Comparison of ENCODE assay signal across 8 cellular contexts in genomic region chr1:26784023-26784871, GRCh38. TPM values are rescaled to one million over a fixed set of nuclear protein-coding genes. Genes with fewer than 3 reads are reported as not detected.
DNase-seq lines count a peak whose midpoint lies in the region; ATAC-seq and TF ChIP-seq lines count a peak whose summit lies in the region.

No MANE protein-coding gene starts in this region.

- intact Hi-C loops in activated CD8-positive, alpha-beta T cell treated with anti-CD3 and anti-CD28 coated beads for 36 hours (cut with micrococcal nuclease): no loop called here

- no peaks in the 10 kb centered on the region for H3K27me3 Mint-ChIP-seq in activated CD8-positive, alpha-beta T cell treated with anti-CD3 and anti-CD28 coated beads for 36 hours
- no peaks in the 10 kb centered on the region for H3K27me3 Mint-ChIP-seq in activated CD8-positive, alpha-beta T cell treated with anti-CD3 and anti-CD28 coated beads, Interleukin-2, amount 10 ng/mL, durations not matched to agents 7 days and 5 days (ENCODE audit: low read depth)
- no peaks in the 10 kb centered on the region for H3K27me3 Mint-ChIP-seq in osteocyte (ENCODE audit: unreplicated experiment)

- no peak overlapping the region for H3K4me3 Mint-ChIP-seq in activated CD8-positive, alpha-beta T cell treated with anti-CD3 and anti-CD28 coated beads for 36 hours
- no peak overlapping the region for H3K4me3 Mint-ChIP-seq in activated CD8-positive, alpha-beta T cell treated with anti-CD3 and anti-CD28 coated beads, Interleukin-2, amount 10 ng/mL, durations not matched to agents 7 days and 5 days
- no peak overlapping the region for H3K4me3 Mint-ChIP-seq in osteocyte (ENCODE audit: unreplicated experiment)

- H3K27ac Mint-ChIP-seq in activated CD8-positive, alpha-beta T cell treated with anti-CD3 and anti-CD28 coated beads for 36 hours: peak overlapping the region; percentile 34
- no peak overlapping the region for H3K27ac Mint-ChIP-seq in activated CD8-positive, alpha-beta T cell treated with anti-CD3 and anti-CD28 coated beads, Interleukin-2, amount 10 ng/mL, durations not matched to agents 7 days and 5 days
- H3K27ac Mint-ChIP-seq in osteocyte (ENCODE audit: unreplicated experiment): peak overlapping the region; percentile 100

- H3K4me1 Mint-ChIP-seq in activated CD8-positive, alpha-beta T cell treated with anti-CD3 and anti-CD28 coated beads for 36 hours (ENCODE audit: low read depth): peaks cover 63% of the 10 kb centered on the region
- peaks cover 70% of the 10 kb centered on the region for H3K4me1 Mint-ChIP-seq in activated CD8-positive, alpha-beta T cell treated with anti-CD3 and anti-CD28 coated beads, Interleukin-2, amount 10 ng/mL, durations not matched to agents 7 days and 5 days (ENCODE audit: low read depth)
- peaks cover 70% of the 10 kb centered on the region for H3K4me1 Mint-ChIP-seq in osteocyte (ENCODE audit: unreplicated experiment)

- no peak overlapping the region for H3K4me3 ChIP-seq in SJSA1
- no peak overlapping the region for H3K4me3 ChIP-seq in fibroblast of the aortic adventitia (ENCODE audit: low read depth, low read length)

- ATAC-seq in activated CD8-positive, alpha-beta T cell treated with anti-CD3 and anti-CD28 coated beads for 36 hours: no peak
- no peak for ATAC-seq in activated CD8-positive, alpha-beta T cell treated with anti-CD3 and anti-CD28 coated beads, Interleukin-2, amount 10 ng/mL, durations not matched to agents 7 days and 5 days
- no peak for ATAC-seq in HG03175 (IDR thresholded peaks at IDR 0.05; ENCODE audit: unreplicated experiment)

- H3K9me3 ChIP-seq in SJSA1 (replicated peaks): no peaks in the 10 kb centered on the region

- H3K27me3 ChIP-seq in SJSA1 (replicated peaks): no peaks in the 10 kb centered on the region

- no peak overlapping the region for H3K27ac ChIP-seq in SJSA1

- H3K4me1 ChIP-seq in SJSA1 (replicated peaks): peaks cover 78% of the 10 kb centered on the region

- DNase-seq in activated CD8-positive, alpha-beta T cell treated with anti-CD3 and anti-CD28 coated beads for 36 hours: no peak
- no peak for DNase-seq in activated CD8-positive, alpha-beta T cell treated with anti-CD3 and anti-CD28 coated beads, Interleukin-2, amount 10 ng/mL, durations not matched to agents 7 days and 5 days
- DNase-seq in SJSA1 (ENCODE audit: low read depth in 1 of 2, low spot score in 2 of 2) (peak; percentile 78 to 87), fibroblast of the aortic adventitia (ENCODE audit: low read depth) (peak; percentile 85), osteocyte (ENCODE audit: extremely low spot score, unreplicated experiment) (no peak), ecto neural progenitor cell (ENCODE audit: low spot score) (no peak), HPDE6-E6E7 (ENCODE audit: extremely low spot score) (no peak)

- POLR2A ChIA-PET in activated CD8-positive, alpha-beta T cell treated with anti-CD3 and anti-CD28 coated beads for 36 hours (lab: Charles Lee): interaction anchor here (1.2 to 8.6 kb wide), 3 partner anchors 18 to 86 kb away, joined by 3 to 283 read pairs (median 30); partner anchors contain the start of gene ARID1A
- POLR2A ChIA-PET in activated CD8-positive, alpha-beta T cell treated with anti-CD3 and anti-CD28 coated beads, Interleukin-2, amount 10 ng/mL, durations not matched to agents 7 days and 5 days (lab: Charles Lee): interaction anchor here (1.1 to 8.3 kb wide), 3 partner anchors 49 to 179 kb away, joined by 3 to 325 read pairs (median 5); partner anchors contain the start of gene ARID1A

- H3K9me3 Mint-ChIP-seq in activated CD8-positive, alpha-beta T cell treated with anti-CD3 and anti-CD28 coated beads for 36 hours: no peaks in the 10 kb centered on the region
- H3K9me3 Mint-ChIP-seq in activated CD8-positive, alpha-beta T cell treated with anti-CD3 and anti-CD28 coated beads, Interleukin-2, amount 10 ng/mL, durations not matched to agents 7 days and 5 days (ENCODE audit: insufficient read depth): no peaks in the 10 kb centered on the region
- H3K9me3 Mint-ChIP-seq in osteocyte (ENCODE audit: unreplicated experiment): no peaks in the 10 kb centered on the region

- H3K36me3 ChIP-seq in SJSA1: peaks cover 41% of the 10 kb centered on the region

- peaks cover 23% of the 10 kb centered on the region for H3K36me3 Mint-ChIP-seq in activated CD8-positive, alpha-beta T cell treated with anti-CD3 and anti-CD28 coated beads for 36 hours (ENCODE audit: low read depth)
- peaks cover 50% of the 10 kb centered on the region for H3K36me3 Mint-ChIP-seq in activated CD8-positive, alpha-beta T cell treated with anti-CD3 and anti-CD28 coated beads, Interleukin-2, amount 10 ng/mL, durations not matched to agents 7 days and 5 days (ENCODE audit: low read depth)
- H3K36me3 Mint-ChIP-seq in osteocyte (ENCODE audit: unreplicated experiment): peaks cover 24% of the 10 kb centered on the region

- no peak for TF ChIP-seq CTCF in activated CD8-positive, alpha-beta T cell treated with anti-CD3 and anti-CD28 coated beads for 36 hours (IDR thresholded peaks at IDR 0.05)
- no peak for TF ChIP-seq CTCF in fibroblast of the aortic adventitia (IDR thresholded peaks at IDR 0.05; ENCODE audit: insufficient read depth, low read length)
- no peak for TF ChIP-seq CTCF in osteocyte (IDR thresholded peaks at IDR 0.05)

- CTCF ChIA-PET in activated CD8-positive, alpha-beta T cell treated with anti-CD3 and anti-CD28 coated beads for 36 hours (lab: Charles Lee): interaction anchor here (0.9 to 7.4 kb wide), 5 partner anchors 83 to 187 kb away, joined by 3 to 126 read pairs (median 7); partner anchors contain the start of gene ARID1A
- CTCF ChIA-PET in activated CD8-positive, alpha-beta T cell treated with anti-CD3 and anti-CD28 coated beads, Interleukin-2, amount 10 ng/mL, durations not matched to agents 7 days and 5 days (lab: Charles Lee): interaction anchor here (0.8 to 8.9 kb wide), 5 partner anchors 26 to 182 kb away, joined by 3 to 334 read pairs (median 8); no protein-coding TSS in a partner anchor

RNA-seq across cellular contexts. Expression of gene PIGV, which starts 3.5 kb away (rescaled TPM):
- 10 to 100 TPM; 21.2 to 23.9 TPM for total RNA-seq in activated CD8-positive, alpha-beta T cell treated with anti-CD3 and anti-CD28 coated beads for 36 hours
- 10 to 100 TPM; 19.9 to 20.3 TPM for total RNA-seq in activated CD8-positive, alpha-beta T cell treated with anti-CD3 and anti-CD28 coated beads, Interleukin-2, amount 10 ng/mL, durations not matched to agents 7 days and 5 days
- total RNA-seq in SJSA1 (2014; rRNA removed; shearing (Covaris generic)): 10.2 and 21.3 TPM in 2 replicates
- total RNA-seq in fibroblast of the aortic adventitia (ENCODE audit: low replicate concordance) (11.5 and 18.1 TPM in 2 replicates), osteocyte (14.2 TPM in 2 replicates)

RNA-seq across cellular contexts. Expression of gene ZDHHC18, which starts 42.2 kb away (rescaled TPM):
- total RNA-seq in activated CD8-positive, alpha-beta T cell treated with anti-CD3 and anti-CD28 coated beads for 36 hours: 10 to 100 TPM; 55.0 to 61.3 TPM
- total RNA-seq in activated CD8-positive, alpha-beta T cell treated with anti-CD3 and anti-CD28 coated beads, Interleukin-2, amount 10 ng/mL, durations not matched to agents 7 days and 5 days: 10 to 100 TPM; 47.6 to 50.9 TPM
- total RNA-seq in SJSA1 (2014; rRNA removed; shearing (Covaris generic)): 18.4 and 19.9 TPM in 2 replicates
- total RNA-seq in fibroblast of the aortic adventitia (ENCODE audit: low replicate concordance) (2.5 and 10.4 TPM in 2 replicates), osteocyte (19.8 and 24.2 TPM in 2 replicates)

Comparison
In these comparisons a context has a peak if more than half of its experiments do, and no peak if none do; other contexts are left out.
1. DNase-seq: peak in SJSA1 (2 of 2) and fibroblast of the aortic adventitia (single experiment); none in activated CD8-positive, alpha-beta T cell treated with anti-CD3 and anti-CD28 coated beads for 36 hours (single experiment), activated CD8-positive, alpha-beta T cell treated with anti-CD3 and anti-CD28 coated beads, Interleukin-2, amount 10 ng/mL, durations not matched to agents 7 days and 5 days (single experiment), osteocyte (single experiment), ecto neural progenitor cell (single experiment) and HPDE6-E6E7 (single experiment).